14 cellular contexts compared by ENCODE assay signal in genomic region chr18:39843546-39843945, GRCh38.
DNase-seq lines count a peak whose midpoint lies in the region; ATAC-seq and TF ChIP-seq lines count a peak whose summit lies in the region.
"Had no signal": no experiment of that assay in that cellular context is flagged by ENCODE, and none has a peak within 500 bp of the region (broad histone marks: within the 10 kb centered on the region; RNA-seq: fewer than 3 reads in every experiment).

No MANE protein-coding gene starts in this region.

- H3K4me3 ChIP-seq in neuronal stem cell (ENCODE audit: low read length in 2 of 2): no peak overlapping the region
- no peak overlapping the region for H3K4me3 ChIP-seq in osteoblast (ENCODE audit: insufficient read depth, low read length)
- H3K4me3 ChIP-seq: BLaER1 treated with 17β-estradiol and CSF1 and Interleukin-3, amounts not matched to agents 10 nM and 100 nM; GM12878; HAP-1 had no signal

- H3K23ac ChIP-seq in neuronal stem cell (ENCODE audit: low read depth, low read length, poor library complexity): no peak overlapping the region

- H2BK5ac ChIP-seq in neuronal stem cell (ENCODE audit: low read length): no peak overlapping the region

- H3K36me3 Mint-ChIP-seq in nephron (ENCODE audit: low read depth): no peaks in the 10 kb centered on the region
- H3K36me3 Mint-ChIP-seq in effector memory CD8-positive, alpha-beta T cell (ENCODE audit: insufficient read depth): no peaks in the 10 kb centered on the region
- H3K36me3 Mint-ChIP-seq: CD4-positive, CD25-positive, alpha-beta regulatory T cell had no signal

- H3K9me3 Mint-ChIP-seq in nephron: no peaks in the 10 kb centered on the region
- peaks cover 16 to 18% of the 10 kb centered on the region in 2 donors for H3K9me3 Mint-ChIP-seq in effector memory CD8-positive, alpha-beta T cell

- H3K18ac ChIP-seq in neuronal stem cell (ENCODE audit: low read length): peak overlapping the region; percentile 60

- H3K36me3 ChIP-seq in neuronal stem cell (replicated peaks in 1 of 2; ENCODE audit: control insufficient read depth in 2 of 2, insufficient read depth in 2 of 2, low read length in 2 of 2) (no peaks in the 10 kb centered on the region), osteoblast (ENCODE audit: insufficient read depth, low read length) (no peaks in the 10 kb centered on the region)
- H3K36me3 ChIP-seq: BLaER1 treated with 17β-estradiol and CSF1 and Interleukin-3, amounts not matched to agents 10 nM and 100 nM; HAP-1 had no signal

- no peak for ATAC-seq in HG03196 (IDR thresholded peaks at IDR 0.05; ENCODE audit: unreplicated experiment)
- ATAC-seq in effector memory CD8-positive, alpha-beta T cell (replicated peaks): no peak
- ATAC-seq: GM12878 had no signal

- no peaks in the 10 kb centered on the region for H3K79me2 ChIP-seq in osteoblast (ENCODE audit: insufficient read depth, low read length)

- H2AFZ ChIP-seq in neuronal stem cell (ENCODE audit: low read length) (no peak overlapping the region), osteoblast (ENCODE audit: low read length) (no peak overlapping the region)

- H3K9ac ChIP-seq in neuronal stem cell (ENCODE audit: low read depth, low read length, poor library complexity): no peak overlapping the region
- H3K9ac ChIP-seq: BLaER1 treated with 17β-estradiol and CSF1 and Interleukin-3, amounts not matched to agents 10 nM and 100 nM had no signal

- WGBS in neuronal stem cell (ENCODE audit: extremely low coverage in 2 of 2, insufficient read length in 2 of 2, insufficient replicate concordance in 1 of 2), 2 donors: no CpG with 5 or more reads among the region's 4 CpGs

- H3K4me1 Mint-ChIP-seq in nephron: peaks cover 68% of the 10 kb centered on the region
- no peaks in the 10 kb centered on the region for H3K4me1 Mint-ChIP-seq in effector memory CD8-positive, alpha-beta T cell (ENCODE audit: low read depth in 2 of 2)
- H3K4me1 Mint-ChIP-seq: CD4-positive, CD25-positive, alpha-beta regulatory T cell had no signal

- no peaks in the 10 kb centered on the region for H4K20me1 ChIP-seq in osteoblast (ENCODE audit: insufficient read depth, low read length)
- H4K20me1 ChIP-seq: BLaER1 treated with 17β-estradiol and CSF1 and Interleukin-3, amounts not matched to agents 10 nM and 100 nM had no signal

- no peaks in the 10 kb centered on the region for H3K79me1 ChIP-seq in neuronal stem cell (ENCODE audit: low read depth, low read length)

- H3K27me3 Mint-ChIP-seq in nephron (ENCODE audit: low read depth): peaks cover 3% of the 10 kb centered on the region
- H3K27me3 Mint-ChIP-seq in effector memory CD8-positive, alpha-beta T cell: peaks cover 0 to 8% of the 10 kb centered on the region in 2 donors

- peak overlapping the region; percentile 26 to 92 (median 35) for H3K4me3 Mint-ChIP-seq in nephron
- no peak overlapping the region for H3K4me3 Mint-ChIP-seq in effector memory CD8-positive, alpha-beta T cell
- H3K4me3 Mint-ChIP-seq: CD4-positive, CD25-positive, alpha-beta regulatory T cell had no signal

- no peak for TF ChIP-seq CTCF in nephron (IDR thresholded peaks at IDR 0.05; ENCODE audit: unreplicated experiment in 3 of 3)
- no peak for TF ChIP-seq CTCF in osteoblast (IDR thresholded peaks at IDR 0.05; ENCODE audit: extremely low read depth, low read depth, low read length)

- H2BK12ac ChIP-seq in neuronal stem cell (ENCODE audit: low read length): no peak overlapping the region

- H2BK15ac ChIP-seq in neuronal stem cell (ENCODE audit: low read length): no peak overlapping the region

- no peaks in the 10 kb centered on the region for H3K9me3 ChIP-seq in neuronal stem cell (replicated peaks in 1 of 2; ENCODE audit: control insufficient read depth in 2 of 2, insufficient read depth in 1 of 2, low read depth in 1 of 2, low read length in 2 of 2)
- no peaks in the 10 kb centered on the region for H3K9me3 ChIP-seq in osteoblast (ENCODE audit: low read depth, low read length)
- H3K9me3 ChIP-seq: HAP-1 had no signal

- H2BK120ac ChIP-seq in neuronal stem cell (ENCODE audit: low read depth, low read length): no peak overlapping the region

- H3K4ac ChIP-seq in neuronal stem cell (ENCODE audit: low read length): no peak overlapping the region

- H4K91ac ChIP-seq in neuronal stem cell (ENCODE audit: low read depth, low read length, poor library complexity): no peak overlapping the region

- peaks cover 14% of the 10 kb centered on the region in 2 donors for H3K4me1 ChIP-seq in neuronal stem cell (ENCODE audit: control insufficient read depth in 2 of 2, insufficient read depth in 1 of 2, low read depth in 1 of 2, low read length in 2 of 2)
- no peaks in the 10 kb centered on the region for H3K4me1 ChIP-seq in osteoblast (ENCODE audit: insufficient read depth, low read length)
- H3K4me1 ChIP-seq: BLaER1 treated with 17β-estradiol and CSF1 and Interleukin-3, amounts not matched to agents 10 nM and 100 nM had no signal

- H2AK5ac ChIP-seq in neuronal stem cell (ENCODE audit: low read depth, low read length): no peak overlapping the region

- H4K8ac ChIP-seq in neuronal stem cell (ENCODE audit: low read depth, low read length): no peak overlapping the region

- DNase-seq in ELF-1 (ENCODE audit: low read depth, low spot score) (peak; percentile 8), NCI-H69 (lab: John Stamatoyannopoulos, UW) (peak; percentile 47), neuronal stem cell (ENCODE audit: low spot score) (no peak), osteoblast (ENCODE audit: insufficient read length, low spot score, missing footprints) (no peak)
- DNase-seq in effector memory CD8-positive, alpha-beta T cell: no peak
- DNase-seq: ACHN; CD4-positive, CD25-positive, alpha-beta regulatory T cell; DMS53; GOT3 had no signal

- H3K27ac ChIP-seq in neuronal stem cell (replicated peaks; ENCODE audit: low read length) (no peak overlapping the region), osteoblast (ENCODE audit: low read depth, low read length) (no peak overlapping the region)
- H3K27ac ChIP-seq: BLaER1 treated with 17β-estradiol and CSF1 and Interleukin-3, amounts not matched to agents 10 nM and 100 nM had no signal

- peak overlapping the region in 2 of 3 experiments; percentile 47 to 71 for H3K27ac Mint-ChIP-seq in nephron
- H3K27ac Mint-ChIP-seq in effector memory CD8-positive, alpha-beta T cell: no peak overlapping the region
- H3K27ac Mint-ChIP-seq: CD4-positive, CD25-positive, alpha-beta regulatory T cell had no signal

- H3K14ac ChIP-seq in neuronal stem cell (ENCODE audit: low read length): no peak overlapping the region

- H3K4me2 ChIP-seq in neuronal stem cell (ENCODE audit: insufficient read depth, low read length, poor library complexity, severe bottlenecking): no peak overlapping the region
- H3K4me2 ChIP-seq in osteoblast (ENCODE audit: insufficient read depth, low read length): no peak overlapping the region
- H3K4me2 ChIP-seq: BLaER1 treated with 17β-estradiol and CSF1 and Interleukin-3, amounts not matched to agents 10 nM and 100 nM had no signal

- H3K27me3 ChIP-seq in neuronal stem cell (ENCODE audit: control insufficient read depth in 3 of 3, insufficient read depth in 3 of 3, low read depth in 1 of 3, low read length in 3 of 3) (no peaks in the 10 kb centered on the region), osteoblast (ENCODE audit: insufficient read depth, low read length) (no peaks in the 10 kb centered on the region)
- H3K27me3 ChIP-seq: BLaER1 treated with 17β-estradiol and CSF1 and Interleukin-3, amounts not matched to agents 10 nM and 100 nM had no signal

Comparison
In these comparisons a context has a peak if more than half of its experiments do, and no peak if none do; other contexts are left out.
1. DNase-seq: peak in ELF-1 (single experiment) and NCI-H69 (single experiment); none in neuronal stem cell (single experiment), osteoblast (single experiment) and effector memory CD8-positive, alpha-beta T cell (0 of 3).
2. H3K27ac Mint-ChIP-seq: peak in nephron (2 of 3); none in effector memory CD8-positive, alpha-beta T cell (0 of 2).
3. H3K4me3 Mint-ChIP-seq: peak in nephron (3 of 3); none in effector memory CD8-positive, alpha-beta T cell (0 of 2).